ENCODE assay signal across 20 cellular contexts in genomic region chr13:109393045-109393444, GRCh38.
"Had no signal": no experiment of that assay in that cellular context is flagged by ENCODE, and none has a peak within 500 bp of the region (broad histone marks: within the 10 kb centered on the region; RNA-seq: fewer than 3 reads in every experiment).

No MANE protein-coding gene starts in this region.

- H3K4me1 ChIP-seq: esophagus squamous epithelium, gastroesophageal sphincter, suprapubic skin, thyroid gland, upper lobe of right lung, vagina had no signal

- H3K36me3 ChIP-seq: esophagus squamous epithelium, gastroesophageal sphincter, left lung, suprapubic skin, thyroid gland, upper lobe of right lung, vagina had no signal

- H3K27ac Mint-ChIP-seq: dendritic cell treated with granulocyte-macrophage colony-stimulating factor and Interleukin-4, amounts not matched to agents 40 ng/mL and 50 ng/mL, for 4 days; effector memory CD8-positive, alpha-beta T cell; naive thymus-derived CD4-positive, alpha-beta T cell; nephron progenitor cell; stimulated activated effector memory CD8-positive, alpha-beta T cell treated with anti-CD3 and anti-CD28 coated beads, Interleukin-12 subunit alpha, Interleukin-12 subunit beta, amount 100 ng/mL, for 72 hours had no signal

- H3K27me3 ChIP-seq: esophagus squamous epithelium, gastroesophageal sphincter, left lung, suprapubic skin, thyroid gland, upper lobe of right lung, vagina had no signal

- H3K36me3 Mint-ChIP-seq: naive thymus-derived CD4-positive, alpha-beta T cell; stimulated activated effector memory CD8-positive, alpha-beta T cell treated with anti-CD3 and anti-CD28 coated beads, Interleukin-12 subunit alpha, Interleukin-12 subunit beta, amount 100 ng/mL, for 72 hours had no signal

- H3K27me3 Mint-ChIP-seq: dendritic cell treated with granulocyte-macrophage colony-stimulating factor and Interleukin-4, amounts not matched to agents 40 ng/mL and 50 ng/mL, for 4 days; effector memory CD8-positive, alpha-beta T cell had no signal

- H3K4me1 Mint-ChIP-seq: naive thymus-derived CD4-positive, alpha-beta T cell; nephron progenitor cell; stimulated activated effector memory CD8-positive, alpha-beta T cell treated with anti-CD3 and anti-CD28 coated beads, Interleukin-12 subunit alpha, Interleukin-12 subunit beta, amount 100 ng/mL, for 72 hours had no signal

- H3K9me3 Mint-ChIP-seq: nephron progenitor cell had no signal

- DNase-seq: effector memory CD8-positive, alpha-beta T cell; esophagus squamous epithelium; foreskin fibroblast; glutamatergic neuron; islet precursor cell; left lung; mesendoderm; naive thymus-derived CD4-positive, alpha-beta T cell; nephron progenitor cell; posterior cingulate gyrus; stimulated activated CD4-positive, alpha-beta T cell treated with anti-CD3 and anti-CD28 coated beads, Interleukin-4, amount 100 ng/mL, for 1 hour; stimulated activated CD8-positive, alpha-beta memory T cell treated with anti-CD3 and anti-CD28 coated beads, Interleukin-4, amount 100 ng/mL, for 48 hours; stimulated activated naive CD8-positive, alpha-beta T cell treated with anti-CD3 and anti-CD28 coated beads, Interleukin-15, Interleukin-2, amounts not matched to agents 100 U/mL and 50 U/mL, for 24 hours; thyroid gland; upper lobe of right lung had no signal

- H3K27ac ChIP-seq: esophagus squamous epithelium, gastroesophageal sphincter, suprapubic skin, thyroid gland, upper lobe of right lung, vagina had no signal

- H3K9me3 ChIP-seq: esophagus squamous epithelium, gastroesophageal sphincter, left lung, suprapubic skin, thyroid gland, upper lobe of right lung, vagina had no signal

- H3K4me3 ChIP-seq: esophagus squamous epithelium, gastroesophageal sphincter, left lung, suprapubic skin, thyroid gland, upper lobe of right lung, vagina had no signal

- H3K4me3 Mint-ChIP-seq: dendritic cell treated with granulocyte-macrophage colony-stimulating factor and Interleukin-4, amounts not matched to agents 40 ng/mL and 50 ng/mL, for 4 days; effector memory CD8-positive, alpha-beta T cell; naive thymus-derived CD4-positive, alpha-beta T cell; nephron progenitor cell; stimulated activated effector memory CD8-positive, alpha-beta T cell treated with anti-CD3 and anti-CD28 coated beads, Interleukin-12 subunit alpha, Interleukin-12 subunit beta, amount 100 ng/mL, for 72 hours had no signal
